Comparison of ENCODE assay signal across 20 cellular contexts in the genomic region with DNA sequence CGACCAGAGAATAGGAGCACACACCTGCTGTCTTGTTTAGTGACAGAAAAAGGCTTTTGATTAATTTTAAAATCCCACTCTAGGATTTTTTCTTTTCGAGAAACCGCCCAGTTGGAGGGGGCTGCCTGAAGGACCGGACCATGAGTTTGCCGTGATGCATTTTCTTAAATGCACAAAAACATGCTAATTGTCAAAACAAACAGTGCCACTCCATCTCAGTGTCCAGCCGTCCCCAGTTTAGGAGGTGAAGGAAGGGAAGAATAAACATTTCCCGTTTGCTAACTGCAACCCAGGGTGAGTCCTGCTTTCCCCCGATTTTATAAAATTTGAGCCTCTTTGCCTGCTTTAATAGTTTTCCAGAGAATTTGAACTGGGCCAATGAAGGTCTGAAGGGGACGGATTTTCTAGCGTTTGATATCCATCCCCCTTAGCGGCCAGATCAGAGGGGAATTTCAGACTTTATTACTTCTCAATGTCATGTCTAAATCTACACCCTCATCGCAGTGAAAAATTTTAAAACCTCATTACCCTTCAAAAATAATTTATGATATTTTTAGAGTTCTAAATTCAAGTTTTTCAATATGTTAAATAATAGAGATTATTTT. TPM values are rescaled to one million over a fixed set of nuclear protein-coding genes. Genes with fewer than 3 reads are reported as not detected.
DNase-seq lines count a peak whose midpoint lies in the region; ATAC-seq and TF ChIP-seq lines count a peak whose summit lies in the region.
"Had no signal": no experiment of that assay in that cellular context is flagged by ENCODE, and none has a peak within 500 bp of the region (broad histone marks: within the 10 kb centered on the region; RNA-seq: fewer than 3 reads in every experiment).

No MANE protein-coding gene starts in this region.

- H3K79me2 ChIP-seq in smooth muscle cell (ENCODE audit: low read depth), result peaks cover 24% of the 10 kb centered on the region

- H3K36me3 ChIP-seq in cardiac muscle cell (no peaks in the 10 kb centered on the region), smooth muscle cell (ENCODE audit: low read depth) (no peaks in the 10 kb centered on the region)
- H3K36me3 ChIP-seq: gastrocnemius medialis had no signal

- no peak overlapping the region for H3K27ac ChIP-seq in cardiac muscle cell
- no peak overlapping the region for H3K27ac ChIP-seq in smooth muscle cell (ENCODE audit: low read depth)
- H3K27ac ChIP-seq: gastrocnemius medialis had no signal

- H3K4me2 ChIP-seq in smooth muscle cell, result peak overlapping the region; percentile 93

- H3K4me3 ChIP-seq in cardiac muscle cell (peak overlapping the region; percentile 76), fibroblast of villous mesenchyme (ENCODE audit: low read depth, low read length) (peak overlapping the region; percentile 35), smooth muscle cell (peak overlapping the region; percentile 67)

- 34% methylated on average over 12 of the region's 12 CpGs for WGBS in smooth muscle cell (ENCODE audit: low lambda C conversion rate)

- H3K4me1 ChIP-seq in cardiac muscle cell (ENCODE audit: low read depth), result peaks cover 31% of the 10 kb centered on the region
- peaks cover 32% of the 10 kb centered on the region for H3K4me1 ChIP-seq in smooth muscle cell (ENCODE audit: low read depth)
- H3K4me1 ChIP-seq: gastrocnemius medialis had no signal

- intact Hi-C loops in Right ventricle myocardium inferior (cut with DNase I) (loop anchor here (5.0 kb wide), 2 partner anchors 112 to 192 kb away; no protein-coding TSS in a partner anchor), sciatic nerve (cut with DNase I) (loop anchor here (10.0 kb wide), 1 partner anchor 185 kb away; no protein-coding TSS in a partner anchor)

- ATAC-seq in Right ventricle myocardium inferior (no peak), HG03108 (IDR thresholded peaks at IDR 0.05; ENCODE audit: unreplicated experiment) (no peak), sciatic nerve (no peak)
- ATAC-seq: gastrocnemius medialis had no signal

- H3K9me3 ChIP-seq in cardiac muscle cell (ENCODE audit: low read depth), result no peaks in the 10 kb centered on the region
- H3K9me3 ChIP-seq in smooth muscle cell (replicated peaks; ENCODE audit: low read depth), result no peaks in the 10 kb centered on the region
- H3K9me3 ChIP-seq: gastrocnemius medialis had no signal

- peak overlapping the region; percentile 76 for H3K9ac ChIP-seq in smooth muscle cell (ENCODE audit: low read depth)

- peaks cover 4% of the 10 kb centered on the region for H3F3A ChIP-seq in smooth muscle cell (ENCODE audit: low read depth)

- DNase-seq in cardiac muscle cell (ENCODE audit: low read depth in 1 of 2, low spot score in 1 of 2), result no peak
- no peak for DNase-seq in Right ventricle myocardium inferior (ENCODE audit: missing footprints)
- peak; percentile 32 for DNase-seq in astrocyte of the hippocampus (ENCODE audit: low read depth, low spot score)
- DNase-seq in fibroblast of villous mesenchyme (ENCODE audit: low read depth), result no peak
- DNase-seq in smooth muscle cell (lab: John Stamatoyannopoulos, UW; ENCODE audit: unreplicated experiment), result no peak
- DNase-seq in effector CD8-positive, alpha-beta T cell (lab: John Stamatoyannopoulos, UW), result no peak
- DNase-seq in sciatic nerve (ENCODE audit: low spot score), result no peak
- DNase-seq: 8988T; activated naive CD8-positive, alpha-beta T cell treated with anti-CD3 and anti-CD28 coated beads for 36 hours; activated T-cell treated with anti-CD3 and anti-CD28 coated beads, Interleukin-2, amount 50 U/mL, for 1 hour; COR-L47; cortex of kidney; gastrocnemius medialis; GOT3; islet precursor cell; Karpas-422; NCI-H1694; NCI-H510A; T-helper 1 cell had no signal

- H3K27me3 ChIP-seq in cardiac muscle cell (peaks cover 67% of the 10 kb centered on the region), smooth muscle cell (ENCODE audit: low read depth) (peaks cover 20% of the 10 kb centered on the region)

- no peak overlapping the region for H2AFZ ChIP-seq in smooth muscle cell (ENCODE audit: low read depth)

- H4K20me1 ChIP-seq in smooth muscle cell (ENCODE audit: low read depth), result peaks cover 24% of the 10 kb centered on the region

- TF ChIP-seq CTCF in cardiac muscle cell (IDR thresholded peaks at IDR 0.05; ENCODE audit: low read depth, low read length), result no peak
- TF ChIP-seq CTCF in fibroblast of villous mesenchyme (IDR thresholded peaks at IDR 0.05; ENCODE audit: insufficient read depth, low read depth, low read length), result no peak
- no peak for TF ChIP-seq CTCF in smooth muscle cell (IDR thresholded peaks at IDR 0.05; ENCODE audit: borderline replicate concordance, insufficient read depth, poor library complexity, severe bottlenecking)

RNA-seq across cellular contexts. Expression of a gene that starts 3.3 kb away (rescaled TPM):
- total RNA-seq in cardiac muscle cell (0.56 and 2.4 TPM in 2 replicates), Right ventricle myocardium inferior (1.4 TPM), fibroblast of villous mesenchyme (0.64 TPM in 1 of 2 replicates, not detected in the other), smooth muscle cell (2.7 and 2.8 TPM in 2 replicates), sciatic nerve (20.0 TPM)
- polyA plus RNA-seq in cardiac muscle cell (3.7 and 10.5 TPM in 2 replicates), smooth muscle cell (18.0 and 18.1 TPM in 2 replicates)
- total RNA-seq: activated naive CD8-positive, alpha-beta T cell treated with anti-CD3 and anti-CD28 coated beads for 36 hours had no signal

RNA-seq across cellular contexts. Expression of a gene that starts 8.4 kb away (rescaled TPM):
- total RNA-seq in cardiac muscle cell (2.0 and 4.2 TPM in 2 replicates), Right ventricle myocardium inferior (0.60 TPM), fibroblast of villous mesenchyme (0.86 and 3.5 TPM in 2 replicates), smooth muscle cell (4.6 and 6.8 TPM in 2 replicates), sciatic nerve (7.5 TPM)
- polyA plus RNA-seq in cardiac muscle cell (0.61 and 2.4 TPM in 2 replicates), smooth muscle cell (3.8 and 5.4 TPM in 2 replicates)
- total RNA-seq: activated naive CD8-positive, alpha-beta T cell treated with anti-CD3 and anti-CD28 coated beads for 36 hours had no signal

RNA-seq across cellular contexts. Expression of a gene that starts 14.9 kb away (rescaled TPM):
- total RNA-seq in cardiac muscle cell (17.8 and 36.0 TPM in 2 replicates), Right ventricle myocardium inferior (10.0 TPM), fibroblast of villous mesenchyme (11.6 and 14.7 TPM in 2 replicates), smooth muscle cell (14.7 and 23.0 TPM in 2 replicates), sciatic nerve (19.2 TPM)
- polyA plus RNA-seq in cardiac muscle cell (23.0 and 28.8 TPM in 2 replicates), smooth muscle cell (13.3 and 16.5 TPM in 2 replicates)

RNA-seq across cellular contexts. Expression of a gene that starts 59.6 kb away (rescaled TPM):
- total RNA-seq in cardiac muscle cell (2.6 and 3.5 TPM in 2 replicates), Right ventricle myocardium inferior (0.05 TPM), fibroblast of villous mesenchyme (5.2 and 10.3 TPM in 2 replicates), smooth muscle cell (15.6 and 24.7 TPM in 2 replicates), sciatic nerve (0.45 TPM)
- polyA plus RNA-seq in cardiac muscle cell (3.8 and 4.4 TPM in 2 replicates), smooth muscle cell (30.5 and 31.5 TPM in 2 replicates)
- total RNA-seq: activated naive CD8-positive, alpha-beta T cell treated with anti-CD3 and anti-CD28 coated beads for 36 hours had no signal
